Comparison of ENCODE assay signal across 1 cellular context in genomic region chr20:384723-385122, GRCh38.
A peak's percentile ranks its signal among the peaks of the same experiment; 100 is the strongest.
TF ChIP-seq lines count a peak whose summit lies in the region.

No MANE protein-coding gene starts in this region.

TF ChIP-seq in HepG2, 621 proteins besides CTCF, POLR2A, EP300 and RAD21:
- TF ChIP-seq KLF16 (CRISPR knock-in tag; IDR thresholded peaks at IDR 0.05): 0 out of 4 replicates have a peak, but pooled peaks of 1 of the 2 experiments have one; percentile 9
- peak; percentile 33 for TF ChIP-seq IKZF4 (CRISPR knock-in tag; IDR thresholded peaks at IDR 0.05; ENCODE audit: borderline replicate concordance, low read depth, not compliant biosample characterization)
- TF ChIP-seq FOXA3 (CRISPR knock-in tag; IDR thresholded peaks at IDR 0.05): no peak
- TF ChIP-seq U2AF1 (optimal IDR thresholded peaks at IDR 0.05; ENCODE audit: low read depth, low read length): no peak
- TF ChIP-seq POLR2AphosphoS5 (IDR thresholded peaks at IDR 0.05; ENCODE audit: low read depth, low read length): peak; percentile 25; the same call in 1 of the 2 replicates
- TF ChIP-seq ZNF557 (CRISPR knock-in tag; IDR thresholded peaks at IDR 0.05): no peak
- 0 out of 2 replicates have a peak, but pooled peaks have one; percentile 63 for TF ChIP-seq ZC3H4 (CRISPR knock-in tag; IDR thresholded peaks at IDR 0.05; ENCODE audit: borderline replicate concordance)
- no peak for TF ChIP-seq SOX6 (IDR thresholded peaks at IDR 0.05)
- TF ChIP-seq SOX6 (CRISPR knock-in tag; IDR thresholded peaks at IDR 0.05): peak; percentile 18; the same call in 1 of the 2 replicates
- 0 out of 2 replicates have a peak, but pooled peaks have one; percentile 39 for TF ChIP-seq POLR2G (IDR thresholded peaks at IDR 0.05; ENCODE audit: low read depth, low read length)
- peak; percentile 78 for TF ChIP-seq TEAD3 (CRISPR knock-in tag; optimal IDR thresholded peaks at IDR 0.05; ENCODE audit: borderline replicate concordance)
- 0 out of 2 replicates have a peak, but pooled peaks have one; percentile 54 for TF ChIP-seq ZNF44 (CRISPR knock-in tag; IDR thresholded peaks at IDR 0.05)
- TF ChIP-seq ZMYM3 (CRISPR knock-in tag; IDR thresholded peaks at IDR 0.05): peak; percentile 16; the same call in 1 of the 2 replicates
- TF ChIP-seq IRF2 (CRISPR knock-in tag; IDR thresholded peaks at IDR 0.05): 0 out of 2 replicates have a peak, but pooled peaks have one; percentile 26
- TF ChIP-seq GABPB1 (CRISPR knock-in tag; IDR thresholded peaks at IDR 0.05): peak; percentile 1; the same call in 1 of the 2 replicates
TF ChIP-seq in HepG2: peak in this region for 11.
